Comparison of ENCODE assay signal across 8 cellular contexts in the genomic region with DNA sequence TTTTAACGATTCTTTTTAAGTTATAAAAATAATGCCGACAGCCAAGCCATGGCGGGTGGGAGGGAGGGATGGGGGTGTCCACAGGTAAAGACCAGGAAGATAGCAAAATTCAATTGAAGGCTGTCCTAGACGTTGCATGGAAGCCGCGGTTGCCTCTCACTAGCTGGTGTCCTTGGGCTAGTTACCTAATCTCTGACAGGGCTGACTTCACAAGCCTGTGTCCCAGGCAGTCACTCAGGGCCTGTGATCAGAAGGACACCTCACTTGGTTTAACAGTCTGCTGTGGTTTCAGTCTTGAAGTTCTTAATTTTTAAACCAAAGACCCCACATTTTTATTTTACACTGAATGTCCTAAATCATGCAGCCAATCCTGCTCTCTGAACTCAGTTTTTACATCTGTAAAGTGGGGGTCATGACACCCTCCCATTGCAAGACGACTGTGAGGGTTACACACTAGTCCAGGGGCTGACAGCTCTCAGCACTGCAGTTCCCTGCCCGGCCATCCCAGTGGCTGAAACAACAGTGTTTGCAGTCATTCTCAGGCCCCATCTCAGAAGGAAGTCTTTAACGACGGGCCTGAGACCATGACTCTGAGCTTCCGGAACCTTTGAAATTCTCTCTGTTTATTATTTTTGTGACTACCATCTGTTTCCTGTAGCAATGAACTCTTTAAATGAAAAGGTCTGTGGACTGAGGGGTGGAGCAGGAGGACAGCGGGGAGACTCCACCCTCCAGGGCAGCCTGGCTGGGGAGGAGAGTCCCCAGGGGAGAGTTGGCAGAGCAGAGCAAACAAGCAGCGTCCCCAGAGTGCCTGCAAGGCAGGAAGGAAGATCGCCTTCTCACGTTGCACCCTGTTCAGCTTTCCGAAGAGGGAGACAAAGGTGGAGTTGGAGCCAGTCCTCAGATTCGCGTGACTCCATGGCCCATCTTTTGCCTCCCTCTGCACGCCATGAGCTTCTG.
DNase-seq lines count a peak whose midpoint lies in the region; ATAC-seq and TF ChIP-seq lines count a peak whose summit lies in the region.

No MANE protein-coding gene starts in this region.

- no peaks in the 10 kb centered on the region for H3K9me3 ChIP-seq in endodermal cell (ENCODE audit: control insufficient read depth, low read length)

- H3K36me3 ChIP-seq in endodermal cell (ENCODE audit: control insufficient read depth, insufficient read depth, low read length) = no peaks in the 10 kb centered on the region

- H3K27me3 Mint-ChIP-seq in activated CD4-positive, alpha-beta T cell treated with anti-CD3 and anti-CD28 coated beads for 36 hours = no peaks in the 10 kb centered on the region
- peaks cover 8% of the 10 kb centered on the region for H3K27me3 Mint-ChIP-seq in endodermal cell (ENCODE audit: insufficient read depth)

- H3K27ac Mint-ChIP-seq in activated CD4-positive, alpha-beta T cell treated with anti-CD3 and anti-CD28 coated beads for 36 hours = peak overlapping the region; percentile 20
- no peak overlapping the region for H3K27ac Mint-ChIP-seq in endodermal cell

- peak; percentile 77 for ATAC-seq in activated CD4-positive, alpha-beta T cell treated with anti-CD3 and anti-CD28 coated beads for 36 hours
- peak; percentile 87 for ATAC-seq in GM21515 (IDR thresholded peaks at IDR 0.05; ENCODE audit: unreplicated experiment)
- ATAC-seq in omental fat pad (ENCODE audit: low FRiP score) = peak; percentile 27

- H3K27ac ChIP-seq in endodermal cell (ENCODE audit: low read depth, low read length) = no peak overlapping the region

- H3K27me3 ChIP-seq in endodermal cell (ENCODE audit: control insufficient read depth, insufficient read depth, low read length, poor library complexity, severe bottlenecking) = peaks cover 4% of the 10 kb centered on the region

- H3K9me3 Mint-ChIP-seq in activated CD4-positive, alpha-beta T cell treated with anti-CD3 and anti-CD28 coated beads for 36 hours (ENCODE audit: low read depth) = no peaks in the 10 kb centered on the region
- H3K9me3 Mint-ChIP-seq in endodermal cell = no peaks in the 10 kb centered on the region

- DNase-seq in activated CD4-positive, alpha-beta T cell treated with anti-CD3 and anti-CD28 coated beads for 36 hours = peak; percentile 28
- DNase-seq in activated CD4-positive, alpha-beta T cell treated with anti-CD3 and anti-CD28 coated beads for 1 hour = no peak
- DNase-seq in HS-27A (ENCODE audit: low read depth) (peak; percentile 12), SK-N-DZ (ENCODE audit: low spot score) (peak; percentile 58), endodermal cell (no peak), omental fat pad (ENCODE audit: low spot score) (no peak), retina (no peak)

- H3K4me1 Mint-ChIP-seq in activated CD4-positive, alpha-beta T cell treated with anti-CD3 and anti-CD28 coated beads for 36 hours = peaks cover 19% of the 10 kb centered on the region
- H3K4me1 Mint-ChIP-seq in endodermal cell = peaks cover 10% of the 10 kb centered on the region

- no peak overlapping the region for H3K9ac ChIP-seq in endodermal cell (ENCODE audit: extremely low read depth, low read length, poor library complexity, severe bottlenecking)

- peak; percentile 14 for TF ChIP-seq CTCF in endodermal cell (conservative IDR thresholded peaks at IDR 0.05)
- TF ChIP-seq CTCF in omental fat pad (IDR thresholded peaks at IDR 0.05) = no peak

- no peak overlapping the region for H3K4me3 ChIP-seq in endodermal cell (ENCODE audit: low read length)

- intact Hi-C loops in activated CD4-positive, alpha-beta T cell treated with anti-CD3 and anti-CD28 coated beads for 36 hours (cut with DNase I, micrococcal nuclease) = no loop called here

- H3K36me3 Mint-ChIP-seq in activated CD4-positive, alpha-beta T cell treated with anti-CD3 and anti-CD28 coated beads for 36 hours (ENCODE audit: low read depth) = no peaks in the 10 kb centered on the region
- no peaks in the 10 kb centered on the region for H3K36me3 Mint-ChIP-seq in endodermal cell (ENCODE audit: low read depth)

- CTCF ChIA-PET in activated CD4-positive, alpha-beta T cell treated with anti-CD3 and anti-CD28 coated beads for 36 hours (lab: Charles Lee) = no interaction called here

- H3K4me3 Mint-ChIP-seq in activated CD4-positive, alpha-beta T cell treated with anti-CD3 and anti-CD28 coated beads for 36 hours = no peak overlapping the region
- H3K4me3 Mint-ChIP-seq in endodermal cell = no peak overlapping the region

- POLR2A ChIA-PET in activated CD4-positive, alpha-beta T cell treated with anti-CD3 and anti-CD28 coated beads for 36 hours (lab: Charles Lee) = no interaction called here

- 84 to 85% methylated on average over 19 of the region's 19 CpGs for WGBS in endodermal cell (ENCODE audit: insufficient coverage in 1 of 2, insufficient read length in 1 of 2), 2 experiments

- H3K4me1 ChIP-seq in endodermal cell (ENCODE audit: control insufficient read depth, insufficient read depth, low read length) = no peaks in the 10 kb centered on the region

Comparison
In these comparisons a context has a peak if more than half of its experiments do, and no peak if none do; other contexts are left out.
1. DNase-seq: peak in activated CD4-positive, alpha-beta T cell treated with anti-CD3 and anti-CD28 coated beads for 36 hours (single experiment), HS-27A (single experiment) and SK-N-DZ (single experiment); none in activated CD4-positive, alpha-beta T cell treated with anti-CD3 and anti-CD28 coated beads for 1 hour (single experiment), endodermal cell (single experiment), omental fat pad (single experiment) and retina (single experiment).
2. ATAC-seq: peak in every context shown above with its lines; median percentile 87 in GM21515; 77 in activated CD4-positive, alpha-beta T cell treated with anti-CD3 and anti-CD28 coated beads for 36 hours; 27 in omental fat pad.